Comparison of ENCODE assay signal across 22 cellular contexts in genomic region chr6:126204598-126204997, GRCh38.
"Had no signal": no experiment of that assay in that cellular context is flagged by ENCODE, and none has a peak within 500 bp of the region (broad histone marks: within the 10 kb centered on the region; RNA-seq: fewer than 3 reads in every experiment).

No MANE protein-coding gene starts in this region.

- DNase-seq: IMR-90, Karpas-422, KG1, MM.1S, NCI-H1092 treated with DMSO at 0.1 percent for 48 hours, NCI-H1436, NCI-H187, NCI-H2029, NCI-H2081 treated with DMSO at 0.1 percent for 48 hours, NCI-H2171, NCI-H226, NCI-H446, NCI-H510A, NCI-H524 treated with DMSO at 0.1 percent for 48 hours, NCI-H82, SHP77, SK-N-SH, SW 1271, T-cell had no signal

- H3K9me3 Mint-ChIP-seq: T-cell had no signal

- H3K9me2 ChIP-seq: SK-N-SH had no signal

- H3K9ac ChIP-seq: SK-N-SH had no signal

- H3K9me3 ChIP-seq: SK-N-SH had no signal

- ATAC-seq: HepG2, Panc1, T-cell had no signal

- H3K4me2 ChIP-seq: SK-N-SH had no signal

- H3K27ac ChIP-seq: RWPE1 had no signal

- H3K27me3 Mint-ChIP-seq: T-cell had no signal

- H3K27ac Mint-ChIP-seq: T-cell had no signal

- FAIRE-seq: HepG2 had no signal

- H3K4me3 Mint-ChIP-seq: T-cell had no signal
